ENCODE assay signal across 22 cellular contexts in the genomic region with DNA sequence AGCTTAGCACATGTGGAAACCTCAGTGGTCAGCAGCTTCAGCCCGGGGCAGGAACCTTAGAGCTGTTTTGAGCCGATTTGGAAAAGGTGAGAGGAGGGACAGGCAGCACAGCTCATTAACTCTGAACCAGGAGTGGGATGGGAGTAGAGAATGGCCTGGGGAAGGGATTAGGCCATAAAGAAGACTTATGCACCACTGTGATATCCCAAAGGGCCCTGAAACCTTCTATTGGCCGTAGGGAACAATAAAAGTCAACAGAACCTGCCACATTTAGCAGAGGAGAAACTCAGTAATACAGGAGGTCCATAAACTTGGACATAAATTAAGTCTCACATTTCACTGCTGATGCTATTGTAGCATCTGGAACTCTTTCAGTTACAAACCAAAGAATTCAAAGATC.
"Had no signal": no experiment of that assay in that cellular context is flagged by ENCODE, and none has a peak within 500 bp of the region (broad histone marks: within the 10 kb centered on the region; RNA-seq: fewer than 3 reads in every experiment).

No MANE protein-coding gene starts in this region.

- H3K9me3 ChIP-seq: adrenal gland, ascending aorta, thoracic aorta had no signal

- ATAC-seq: activated CD8-positive, alpha-beta memory T cell treated with anti-CD3 and anti-CD28 coated beads, Interleukin-2, amount 10 ng/mL, durations not matched to agents 7 days and 5 days; activated CD8-positive, alpha-beta T cell treated with anti-CD3 and anti-CD28 coated beads for 36 hours; activated naive CD4-positive, alpha-beta T cell treated with anti-CD3 and anti-CD28 coated beads, Interleukin-2, amount 50 U/mL, for 72 hours; left ventricle myocardium superior; natural killer cell treated with Interleukin-12 subunit alpha and Interleukin-12 subunit beta and Interleukin-15 and Interleukin-18, amount 100 ng/mL, for 72 hours; T-helper 17 cell had no signal

- H3K27me3 ChIP-seq: adrenal gland, ascending aorta, brain microvascular endothelial cell, hepatocyte had no signal

- DNase-seq: activated CD4-positive, alpha-beta T cell treated with anti-CD3 and anti-CD28 coated beads, Interleukin-2, amount 10 ng/mL, durations not matched to agents 24 days and 14 days; activated CD8-positive, alpha-beta memory T cell treated with anti-CD3 and anti-CD28 coated beads, Interleukin-2, amount 10 ng/mL, durations not matched to agents 7 days and 5 days; activated CD8-positive, alpha-beta T cell treated with anti-CD3 and anti-CD28 coated beads for 36 hours; adrenal gland; brain microvascular endothelial cell; caudate nucleus; effector CD4-positive, alpha-beta T cell; erythroblast; foreskin melanocyte; left ventricle myocardium superior; mammary epithelial cell; nucleus accumbens; stimulated activated CD4-positive, alpha-beta T cell treated with anti-CD3 and anti-CD28 coated beads, Interleukin-2, amount 100 ng/mL, for 48 hours; stimulated activated CD8-positive, alpha-beta memory T cell treated with anti-CD3 and anti-CD28 coated beads, Interleukin-4, amount 100 ng/mL, for 48 hours; stimulated activated naive CD4-positive, alpha-beta T cell treated with Interleukin-2 at 50 U/mL for 16 hours; SW 1271; T-helper 17 cell had no signal

- H3K4me3 ChIP-seq: adrenal gland, ascending aorta, hepatocyte, thoracic aorta had no signal

- H3K4me1 ChIP-seq: adrenal gland, ascending aorta had no signal

- H3K27ac ChIP-seq: adrenal gland, ascending aorta, brain microvascular endothelial cell, hepatocyte, thoracic aorta had no signal
